Comparison of ENCODE assay signal across 11 cellular contexts in genomic region chr12:95335948-95336347, GRCh38.
DNase-seq lines count a peak whose midpoint lies in the region; ATAC-seq and TF ChIP-seq lines count a peak whose summit lies in the region.
"Had no signal": no experiment of that assay in that cellular context is flagged by ENCODE, and none has a peak within 500 bp of the region (broad histone marks: within the 10 kb centered on the region; RNA-seq: fewer than 3 reads in every experiment).

No MANE protein-coding gene starts in this region.

- H3K9ac ChIP-seq in HUES6 (ENCODE audit: low read length) = peak overlapping the region; percentile 11
- peak overlapping the region; percentile 49 to 68 for H3K9ac ChIP-seq in stomach smooth muscle (ENCODE audit: low read length in 2 of 2)

- H3K4me3 ChIP-seq in HUES6 (ENCODE audit: low read depth, low read length) (no peak overlapping the region), stomach smooth muscle (ENCODE audit: low read length in 2 of 2) (peak overlapping the region; percentile 29 to 58)

- TF ChIP-seq CTCF in brain (conservative IDR thresholded peaks at IDR 0.05) = no peak

- H3K36me3 ChIP-seq in HUES6 (ENCODE audit: control insufficient read depth, insufficient read depth, low read length) = no peaks in the 10 kb centered on the region
- H3K36me3 ChIP-seq in stomach smooth muscle (ENCODE audit: control insufficient read depth in 2 of 2, insufficient read depth in 2 of 2, low read length in 2 of 2) = no peaks in the 10 kb centered on the region

- peaks cover 26% of the 10 kb centered on the region for H3K4me1 Mint-ChIP-seq in brain
- peaks cover 8% of the 10 kb centered on the region for H3K4me1 Mint-ChIP-seq in activated T-cell treated with anti-CD3 and anti-CD28 coated beads, Interleukin-2, amount 50 U/mL, for 72 hours (ENCODE audit: low read depth)

- no peak for ATAC-seq in activated T-cell treated with anti-CD3 and anti-CD28 coated beads, Interleukin-2, amount 50 U/mL, for 72 hours (replicated peaks in 1 of 2)

- DNase-seq in activated T-cell treated with anti-CD3 and anti-CD28 coated beads, Interleukin-2, amount 50 U/mL, for 72 hours = no peak
- DNase-seq in NCI-H2171 (lab: John Stamatoyannopoulos, UW) (no peak), amygdala (lab: John Stamatoyannopoulos, UW) (no peak)
- DNase-seq: activated CD4-positive, alpha-beta memory T cell treated with anti-CD3 and anti-CD28 coated beads, Interleukin-2, amount 10 ng/mL, durations not matched to agents 7 days and 5 days; activated naive CD8-positive, alpha-beta T cell treated with anti-CD3 and anti-CD28 coated beads for 36 hours; Kasumi-1; T-helper 1 cell had no signal

- peak overlapping the region; percentile 61 to 84 (median 76) for H3K4me3 Mint-ChIP-seq in brain
- H3K4me3 Mint-ChIP-seq in activated T-cell treated with anti-CD3 and anti-CD28 coated beads, Interleukin-2, amount 50 U/mL, for 72 hours = no peak overlapping the region
- H3K4me3 Mint-ChIP-seq: activated CD4-positive, alpha-beta memory T cell treated with anti-CD3 and anti-CD28 coated beads, Interleukin-2, amount 10 ng/mL, durations not matched to agents 7 days and 5 days; activated naive CD8-positive, alpha-beta T cell treated with anti-CD3 and anti-CD28 coated beads for 36 hours had no signal

- H3K9me3 Mint-ChIP-seq in brain = peaks cover 0 to 3% (median 0%) of the 10 kb centered on the region in 5 experiments
- H3K9me3 Mint-ChIP-seq in activated T-cell treated with anti-CD3 and anti-CD28 coated beads, Interleukin-2, amount 50 U/mL, for 72 hours = peaks cover 0 to 1% of the 10 kb centered on the region in 2 donors
- H3K9me3 Mint-ChIP-seq: activated CD4-positive, alpha-beta memory T cell treated with anti-CD3 and anti-CD28 coated beads, Interleukin-2, amount 10 ng/mL, durations not matched to agents 7 days and 5 days had no signal

- H3K27ac Mint-ChIP-seq in brain = peak overlapping the region; percentile 89 to 99 (median 93)
- H3K27ac Mint-ChIP-seq in activated T-cell treated with anti-CD3 and anti-CD28 coated beads, Interleukin-2, amount 50 U/mL, for 72 hours = no peak overlapping the region
- H3K27ac Mint-ChIP-seq: activated CD4-positive, alpha-beta memory T cell treated with anti-CD3 and anti-CD28 coated beads, Interleukin-2, amount 10 ng/mL, durations not matched to agents 7 days and 5 days; activated naive CD8-positive, alpha-beta T cell treated with anti-CD3 and anti-CD28 coated beads for 36 hours had no signal

- H3K27me3 ChIP-seq in HUES6 (ENCODE audit: control insufficient read depth, insufficient read depth, low read length) (no peaks in the 10 kb centered on the region), layer of hippocampus (ENCODE audit: control insufficient read depth, insufficient read depth, low read length) (no peaks in the 10 kb centered on the region), stomach smooth muscle (ENCODE audit: control insufficient read depth in 1 of 2, insufficient read depth in 2 of 2, low read length in 2 of 2) (no peaks in the 10 kb centered on the region)

- H3K27me3 Mint-ChIP-seq in brain = peaks cover 6% of the 10 kb centered on the region
- H3K27me3 Mint-ChIP-seq in activated T-cell treated with anti-CD3 and anti-CD28 coated beads, Interleukin-2, amount 50 U/mL, for 72 hours (ENCODE audit: low read depth) = no peaks in the 10 kb centered on the region
- H3K27me3 Mint-ChIP-seq: activated CD4-positive, alpha-beta memory T cell treated with anti-CD3 and anti-CD28 coated beads, Interleukin-2, amount 10 ng/mL, durations not matched to agents 7 days and 5 days; activated naive CD8-positive, alpha-beta T cell treated with anti-CD3 and anti-CD28 coated beads for 36 hours had no signal

- peak overlapping the region; percentile 43; the same call in 1 of the 2 replicates for H3K27ac ChIP-seq in HUES6 (ENCODE audit: low read depth, low read length)
- H3K27ac ChIP-seq in layer of hippocampus (ENCODE audit: low read depth, low read length) = peak overlapping the region; percentile 35
- H3K27ac ChIP-seq in stomach smooth muscle (ENCODE audit: low read length) = peak overlapping the region; percentile 93

- no peaks in the 10 kb centered on the region for H3K36me3 Mint-ChIP-seq in brain
- H3K36me3 Mint-ChIP-seq in activated T-cell treated with anti-CD3 and anti-CD28 coated beads, Interleukin-2, amount 50 U/mL, for 72 hours (ENCODE audit: insufficient read depth in 2 of 2) = no peaks in the 10 kb centered on the region
- H3K36me3 Mint-ChIP-seq: activated naive CD8-positive, alpha-beta T cell treated with anti-CD3 and anti-CD28 coated beads for 36 hours had no signal

- peaks cover 11% of the 10 kb centered on the region for H3K4me1 ChIP-seq in HUES6 (ENCODE audit: control insufficient read depth, insufficient read depth, low read length)
- peaks cover 19% of the 10 kb centered on the region for H3K4me1 ChIP-seq in stomach smooth muscle (ENCODE audit: control insufficient read depth, insufficient read depth, low read length)

- H3K9me3 ChIP-seq in HUES6 (ENCODE audit: control insufficient read depth, insufficient read depth, low read depth, low read length) = no peaks in the 10 kb centered on the region
- H3K9me3 ChIP-seq in stomach smooth muscle (ENCODE audit: control insufficient read depth in 2 of 2, low read length in 2 of 2) = peaks cover 0 to 5% of the 10 kb centered on the region in 2 donors

Comparison
In these comparisons a context has a peak if more than half of its experiments do, and no peak if none do; other contexts are left out.
1. H3K27ac ChIP-seq: peak in every context shown above with its lines; median percentile 93 in stomach smooth muscle; 43 in HUES6; 35 in layer of hippocampus.
2. H3K4me3 Mint-ChIP-seq: peak in brain (5 of 5); none in activated T-cell treated with anti-CD3 and anti-CD28 coated beads, Interleukin-2, amount 50 U/mL, for 72 hours (0 of 2).